ENCODE assay signal across 8 cellular contexts in genomic region chr12:4107436-4107878, GRCh38.
DNase-seq lines count a peak whose midpoint lies in the region; ATAC-seq and TF ChIP-seq lines count a peak whose summit lies in the region.

No MANE protein-coding gene starts in this region.

- H3K9me3 Mint-ChIP-seq in activated T-cell treated with anti-CD3 and anti-CD28 coated beads, Interleukin-2, amount 50 U/mL, for 72 hours: no peaks in the 10 kb centered on the region

- CTCF ChIA-PET in PC-3 (lab: Charles Lee): no interaction called here

- H3K27ac ChIP-seq in PC-3 (ENCODE audit: low read length) (no peak overlapping the region), gastroesophageal sphincter (no peak overlapping the region)

- no peaks in the 10 kb centered on the region for H4K20me1 ChIP-seq in PC-3 (ENCODE audit: low read length)

- H3K36me3 Mint-ChIP-seq in activated T-cell treated with anti-CD3 and anti-CD28 coated beads, Interleukin-2, amount 50 U/mL, for 72 hours (ENCODE audit: insufficient read depth in 2 of 2): no peaks in the 10 kb centered on the region

- H3F3A ChIP-seq in PC-3 (ENCODE audit: low read length, unreplicated experiment): no peaks in the 10 kb centered on the region

- H3K9me2 ChIP-seq in PC-3 (replicated peaks; ENCODE audit: low read length): no peaks in the 10 kb centered on the region

- intact Hi-C loops in PC-3 (cut with micrococcal nuclease): loop anchor here (2.0 kb wide), 1 partner anchor 169 kb away; no protein-coding TSS in a partner anchor

- no TSS peak for BruUV-seq in PC-3 (replicated peaks; lab: Mats Ljungman, UMichigan)

- no peak overlapping the region for H3K9ac ChIP-seq in PC-3 (ENCODE audit: low read length)

- peaks cover 15% of the 10 kb centered on the region for H3K27me3 Mint-ChIP-seq in activated T-cell treated with anti-CD3 and anti-CD28 coated beads, Interleukin-2, amount 50 U/mL, for 72 hours (ENCODE audit: low read depth)

- no peak overlapping the region for H3K4me3 ChIP-seq in BE2C (ENCODE audit: low read depth, low read length)
- no peak overlapping the region for H3K4me3 ChIP-seq in PC-3 (ENCODE audit: low read length)
- no peak overlapping the region for H3K4me3 ChIP-seq in gastroesophageal sphincter
- no peak overlapping the region for H3K4me3 ChIP-seq in skeletal muscle cell (ENCODE audit: low read depth, low read length)

- H3K36me3 ChIP-seq in BE2C (no peaks in the 10 kb centered on the region), PC-3 (ENCODE audit: low read depth, low read length) (no peaks in the 10 kb centered on the region), gastroesophageal sphincter (no peaks in the 10 kb centered on the region)

- ATAC-seq in HG03108 (IDR thresholded peaks at IDR 0.05; ENCODE audit: unreplicated experiment) (peak; percentile 79), PC-3 (peak; percentile 43), gastroesophageal sphincter (peak; percentile 68)
- peak; percentile 83 to 85 for ATAC-seq in activated T-cell treated with anti-CD3 and anti-CD28 coated beads, Interleukin-2, amount 50 U/mL, for 72 hours (replicated peaks in 1 of 2)

- H3K4me1 ChIP-seq in BE2C (no peaks in the 10 kb centered on the region), PC-3 (ENCODE audit: insufficient read depth, low read length) (no peaks in the 10 kb centered on the region), gastroesophageal sphincter (no peaks in the 10 kb centered on the region)

- peak; percentile 38 for TF ChIP-seq POLR2A in GM19099 (IDR thresholded peaks at IDR 0.05; ENCODE audit: extremely low read depth, insufficient read length, low read depth)
- no peak for TF ChIP-seq POLR2A in gastroesophageal sphincter (IDR thresholded peaks at IDR 0.05)

- TF ChIP-seq CTCF in BE2C (IDR thresholded peaks at IDR 0.05; ENCODE audit: low read depth, low read length): peak; percentile 50
- TF ChIP-seq CTCF in PC-3 (conservative IDR thresholded peaks at IDR 0.05; ENCODE audit: low read depth, low read length): peak; percentile 53
- TF ChIP-seq CTCF in gastroesophageal sphincter (IDR thresholded peaks at IDR 0.05): peak; percentile 44 to 70 (median 49)

- 0 out of 2 replicates have a peak, but pooled peaks cover 4% of the 10 kb centered on the region for H3K27me3 ChIP-seq in BE2C
- H3K27me3 ChIP-seq in PC-3 (ENCODE audit: low read length): peaks cover 30% of the 10 kb centered on the region
- peaks cover 35% of the 10 kb centered on the region for H3K27me3 ChIP-seq in gastroesophageal sphincter

- no peak for DNase-seq in BE2C
- DNase-seq in PC-3: peak; percentile 37
- peak; percentile 71 to 75 for DNase-seq in activated T-cell treated with anti-CD3 and anti-CD28 coated beads, Interleukin-2, amount 50 U/mL, for 72 hours
- peak; percentile 34 for DNase-seq in skeletal muscle cell (ENCODE audit: low read depth)
- no peak for DNase-seq in COLO668 (lab: John Stamatoyannopoulos, UW; ENCODE audit: unreplicated experiment)

- no peaks in the 10 kb centered on the region for H3K9me3 ChIP-seq in BE2C
- no peaks in the 10 kb centered on the region for H3K9me3 ChIP-seq in PC-3 (ENCODE audit: low read length)
- no peaks in the 10 kb centered on the region for H3K9me3 ChIP-seq in gastroesophageal sphincter

- peak overlapping the region; percentile 31 to 72 for H3K4me3 Mint-ChIP-seq in activated T-cell treated with anti-CD3 and anti-CD28 coated beads, Interleukin-2, amount 50 U/mL, for 72 hours

- TF ChIP-seq EP300 in gastroesophageal sphincter (IDR thresholded peaks at IDR 0.05): no peak

- H2AFZ ChIP-seq in PC-3 (ENCODE audit: low read length): no peak overlapping the region

- POLR2A ChIA-PET in PC-3 (lab: Charles Lee; ENCODE audit: unreplicated experiment): no interaction called here

- peaks cover 54% of the 10 kb centered on the region for H3K4me1 Mint-ChIP-seq in activated T-cell treated with anti-CD3 and anti-CD28 coated beads, Interleukin-2, amount 50 U/mL, for 72 hours (ENCODE audit: low read depth)

- no peaks in the 10 kb centered on the region for H3K79me2 ChIP-seq in PC-3 (ENCODE audit: low read length)

- 25 to 34% methylated on average over 4 to 6 of the region's 6 CpGs for WGBS in gastroesophageal sphincter (ENCODE audit: low coverage in 1 of 2), 2 donors

- H3K27ac Mint-ChIP-seq in activated T-cell treated with anti-CD3 and anti-CD28 coated beads, Interleukin-2, amount 50 U/mL, for 72 hours: peak overlapping the region; percentile 24

- H3K4me2 ChIP-seq in PC-3 (ENCODE audit: low read length): no peak overlapping the region

Comparison
In these comparisons a context has a peak if more than half of its experiments do, and no peak if none do; other contexts are left out.
1. DNase-seq: peak in PC-3 (single experiment), activated T-cell treated with anti-CD3 and anti-CD28 coated beads, Interleukin-2, amount 50 U/mL, for 72 hours (2 of 2) and skeletal muscle cell (single experiment); none in BE2C (single experiment) and COLO668 (single experiment).
2. Peak in every context shown above with its lines, with median percentiles within 50 percentile points of each other: CTCF ChIP-seq and ATAC-seq.